10 cellular contexts compared by ENCODE assay signal in the genomic region with DNA sequence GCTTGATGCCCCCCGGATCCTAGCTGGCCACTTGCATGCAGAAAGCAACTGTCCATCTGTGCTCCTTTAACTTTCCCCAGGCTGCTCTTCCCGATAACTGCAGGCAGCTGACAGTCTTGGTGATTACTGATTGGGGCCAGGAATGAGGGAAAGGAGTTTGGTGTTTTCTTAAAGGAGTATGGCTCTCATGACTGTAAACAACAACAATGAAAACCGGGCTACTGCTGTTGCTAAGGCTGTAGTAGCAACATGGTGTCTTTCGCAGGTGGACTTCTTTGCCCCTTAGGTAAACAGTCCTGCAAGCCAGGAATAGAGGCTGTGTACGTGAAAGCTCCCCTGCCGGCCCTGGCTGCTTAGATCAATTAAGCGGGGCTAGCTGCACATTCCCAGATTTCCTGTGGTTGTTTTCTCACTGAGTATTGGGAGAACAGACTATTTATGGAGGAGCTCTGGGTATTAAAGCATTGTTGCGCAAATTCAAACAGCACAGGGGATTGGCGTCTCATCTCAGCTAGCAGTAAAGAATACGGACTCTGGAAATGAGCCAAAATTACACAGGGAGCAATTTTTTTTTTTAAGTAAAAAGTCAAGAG.
DNase-seq lines count a peak whose midpoint lies in the region; ATAC-seq, FAIRE-seq and TF ChIP-seq lines count a peak whose summit lies in the region.
"Had no signal": no experiment of that assay in that cellular context is flagged by ENCODE, and none has a peak within 500 bp of the region (broad histone marks: within the 10 kb centered on the region; RNA-seq: fewer than 3 reads in every experiment).

No MANE protein-coding gene starts in this region.

- H3K27ac ChIP-seq in fibroblast of lung (ENCODE audit: insufficient read depth, low read length): no peak overlapping the region
- H3K27ac ChIP-seq in pancreas: peak overlapping the region in 1 of 4 donors; percentile 1
- H3K27ac ChIP-seq: HL-60 had no signal

- H3K4me3 Mint-ChIP-seq in activated T-helper 17 cell treated with anti-CD3 and anti-CD28 coated beads, Interleukin-2, amount 50 U/mL, for 72 hours: no peak overlapping the region

- H3K9ac ChIP-seq in fibroblast of lung (ENCODE audit: insufficient read depth, low read length): no peak overlapping the region

- H4K20me1 ChIP-seq in fibroblast of lung (ENCODE audit: control insufficient read depth, extremely low read depth, insufficient read depth, low read length): no peaks in the 10 kb centered on the region

- H3K36me3 Mint-ChIP-seq in activated T-helper 17 cell treated with anti-CD3 and anti-CD28 coated beads, Interleukin-2, amount 50 U/mL, for 72 hours (ENCODE audit: low read depth): peaks cover 67% of the 10 kb centered on the region

- TF ChIP-seq CTCF in fibroblast of lung (conservative IDR thresholded peaks at IDR 0.05 in 1 of 2, IDR thresholded peaks at IDR 0.05 in 1 of 2; ENCODE audit: low read depth in 1 of 2, low read length in 2 of 2) (no peak), pancreas (IDR thresholded peaks at IDR 0.05) (no peak)

- no peak overlapping the region for H3K27ac Mint-ChIP-seq in activated T-helper 17 cell treated with anti-CD3 and anti-CD28 coated beads, Interleukin-2, amount 50 U/mL, for 72 hours

- intact Hi-C loops in pancreas (cut with DNase I): no loop called here

- H2AFZ ChIP-seq in fibroblast of lung (ENCODE audit: low read length): no peak overlapping the region

- ATAC-seq in pancreas: peak; percentile 13 to 48 (median 43)
- no peak for ATAC-seq in activated T-helper 17 cell treated with anti-CD3 and anti-CD28 coated beads, Interleukin-2, amount 50 U/mL, for 72 hours (replicated peaks)

- FAIRE-seq in pancreas (lab: Jason Lieb, UNC): no peak
- FAIRE-seq: RCC 7860 had no signal

- H3K4me1 ChIP-seq in fibroblast of lung (ENCODE audit: control insufficient read depth, extremely low read depth, insufficient read depth, low read length) (peaks cover 13% of the 10 kb centered on the region), pancreas (peaks cover 21 to 28% (median 22%) of the 10 kb centered on the region in 3 donors)

- H3K9me3 Mint-ChIP-seq in activated T-helper 17 cell treated with anti-CD3 and anti-CD28 coated beads, Interleukin-2, amount 50 U/mL, for 72 hours: no peaks in the 10 kb centered on the region

- DNase-seq in ELR (ENCODE audit: low read depth) (peak; percentile 6), NCI-H748 treated with DMSO at 0.1 percent for 48 hours (lab: John Stamatoyannopoulos, UW) (peak; percentile 26), fibroblast of lung (ENCODE audit: low read depth in 2 of 2) (peak; percentile 45 to 88), pancreas (no peak), NCI-H1694 treated with DMSO at 0.1 percent for 48 hours (lab: John Stamatoyannopoulos, UW) (no peak), occipital lobe (lab: John Stamatoyannopoulos, UW) (no peak)
- no peak for DNase-seq in activated naive CD4-positive, alpha-beta T cell treated with Interleukin-2 at 50 U/mL for 16 hours

- H3K27me3 Mint-ChIP-seq in activated T-helper 17 cell treated with anti-CD3 and anti-CD28 coated beads, Interleukin-2, amount 50 U/mL, for 72 hours: no peaks in the 10 kb centered on the region

- H3K4me3 ChIP-seq in fibroblast of lung (replicated peaks in 1 of 4; ENCODE audit: control extremely low read depth in 1 of 4, insufficient read depth in 1 of 4, low read depth in 3 of 4, low read length in 4 of 4) (no peak overlapping the region), pancreas (no peak overlapping the region)

- H3K9me3 ChIP-seq in fibroblast of lung (ENCODE audit: control insufficient read depth, insufficient read depth, low read depth, low read length) (no peaks in the 10 kb centered on the region), pancreas (no peaks in the 10 kb centered on the region)

- H3K4me2 ChIP-seq in fibroblast of lung (ENCODE audit: extremely low read depth, insufficient read depth, low read length): peak overlapping the region; percentile 40

- WGBS in pancreas, 2 donors: 24 to 26% methylated on average over 10 of the region's 10 CpGs

- H3K79me2 ChIP-seq in fibroblast of lung (ENCODE audit: control insufficient read depth, insufficient read depth, low read length): no peaks in the 10 kb centered on the region

- peaks cover 11% of the 10 kb centered on the region for H3K4me1 Mint-ChIP-seq in activated T-helper 17 cell treated with anti-CD3 and anti-CD28 coated beads, Interleukin-2, amount 50 U/mL, for 72 hours

- no peaks in the 10 kb centered on the region for H3K36me3 ChIP-seq in fibroblast of lung (ENCODE audit: control insufficient read depth, insufficient read depth, low read length)
- H3K36me3 ChIP-seq in pancreas: no peaks in the 10 kb centered on the region

- H3K27me3 ChIP-seq in fibroblast of lung (ENCODE audit: control insufficient read depth, insufficient read depth, low read length): no peaks in the 10 kb centered on the region
- H3K27me3 ChIP-seq in pancreas: no peaks in the 10 kb centered on the region

Comparison
In these comparisons a context has a peak if more than half of its experiments do, and no peak if none do; other contexts are left out.
1. DNase-seq: peak in ELR (single experiment), NCI-H748 treated with DMSO at 0.1 percent for 48 hours (single experiment) and fibroblast of lung (2 of 2); none in pancreas (0 of 6), NCI-H1694 treated with DMSO at 0.1 percent for 48 hours (single experiment), occipital lobe (single experiment) and activated naive CD4-positive, alpha-beta T cell treated with Interleukin-2 at 50 U/mL for 16 hours (single experiment).